Comparison of ENCODE assay signal across 2 cellular contexts in genomic region chr16:7513429-7513828, GRCh38.
TF ChIP-seq lines count a peak whose summit lies in the region.

No MANE protein-coding gene starts in this region.

TF ChIP-seq in GM23338, 12 proteins besides CTCF, POLR2A, EP300 and RAD21 (continued from another document):
- TF ChIP-seq ZNF462 (CRISPR knock-in tag; IDR thresholded peaks at IDR 0.05) = no peak
- TF ChIP-seq ETS1 (IDR thresholded peaks at IDR 0.05) = no peak
- TF ChIP-seq EZH2 (IDR thresholded peaks at IDR 0.05; ENCODE audit: low read depth, unreplicated experiment) = no peak
- TF ChIP-seq EZH2phosphoT487 (IDR thresholded peaks at IDR 0.05; ENCODE audit: unreplicated experiment) = no peak
- TF ChIP-seq JUNB (IDR thresholded peaks at IDR 0.05; ENCODE audit: unreplicated experiment) = no peak
- no peak for TF ChIP-seq NANOG (IDR thresholded peaks at IDR 0.05; ENCODE audit: borderline replicate concordance)
- no peak for TF ChIP-seq ZNF114 (CRISPR knock-in tag; IDR thresholded peaks at IDR 0.05)
- no peak for TF ChIP-seq REST (IDR thresholded peaks at IDR 0.05; ENCODE audit: unreplicated experiment)

TF ChIP-seq in HepG2, 621 proteins besides CTCF, POLR2A, EP300 and RAD21 (continued from another document):
- TF ChIP-seq FUBP1 (CRISPR knock-in tag; IDR thresholded peaks at IDR 0.05; ENCODE audit: borderline replicate concordance) (no peak), ZBTB44 (CRISPR knock-in tag; IDR thresholded peaks at IDR 0.05) (no peak), SIX1 (CRISPR knock-in tag; IDR thresholded peaks at IDR 0.05; ENCODE audit: borderline replicate concordance) (no peak), CREB3 (CRISPR knock-in tag; IDR thresholded peaks at IDR 0.05) (no peak), RFXANK (CRISPR knock-in tag; IDR thresholded peaks at IDR 0.05) (no peak), PAXIP1 (CRISPR knock-in tag; conservative IDR thresholded peaks at IDR 0.05) (no peak), ZNF574 (CRISPR knock-in tag; IDR thresholded peaks at IDR 0.05) (peak; percentile 98), ZSCAN25 (CRISPR knock-in tag; IDR thresholded peaks at IDR 0.05) (no peak), HOXA9 (CRISPR knock-in tag; IDR thresholded peaks at IDR 0.05; ENCODE audit: borderline replicate concordance) (no peak), ETS1 (CRISPR knock-in tag; IDR thresholded peaks at IDR 0.05) (no peak), ZNF776 (CRISPR knock-in tag; IDR thresholded peaks at IDR 0.05) (no peak), ZZZ3 (CRISPR knock-in tag; IDR thresholded peaks at IDR 0.05; ENCODE audit: borderline replicate concordance) (no peak), TFDP2 (CRISPR knock-in tag; IDR thresholded peaks at IDR 0.05) (no peak), ZFP1 (CRISPR knock-in tag; IDR thresholded peaks at IDR 0.05) (no peak), RXRB (CRISPR knock-in tag; IDR thresholded peaks at IDR 0.05; ENCODE audit: borderline replicate concordance) (no peak), PRDM10 (CRISPR knock-in tag; IDR thresholded peaks at IDR 0.05; ENCODE audit: low read depth) (no peak), ZMYM4 (CRISPR knock-in tag; IDR thresholded peaks at IDR 0.05) (peak; percentile 43; the same call in 1 of the 2 replicates), NPAS2 (CRISPR knock-in tag; IDR thresholded peaks at IDR 0.05; ENCODE audit: borderline replicate concordance) (no peak), ZSCAN12 (CRISPR knock-in tag; IDR thresholded peaks at IDR 0.05) (no peak), GABPB1 (CRISPR knock-in tag; IDR thresholded peaks at IDR 0.05) (peak; percentile 43; the same call in 1 of the 2 replicates), MEIS1 (CRISPR knock-in tag; IDR thresholded peaks at IDR 0.05; ENCODE audit: borderline replicate concordance) (no peak), IKZF4 (CRISPR knock-in tag; IDR thresholded peaks at IDR 0.05; ENCODE audit: borderline replicate concordance, low read depth, not compliant biosample characterization) (no peak)
